8 cellular contexts compared by ENCODE assay signal in the genomic region with DNA sequence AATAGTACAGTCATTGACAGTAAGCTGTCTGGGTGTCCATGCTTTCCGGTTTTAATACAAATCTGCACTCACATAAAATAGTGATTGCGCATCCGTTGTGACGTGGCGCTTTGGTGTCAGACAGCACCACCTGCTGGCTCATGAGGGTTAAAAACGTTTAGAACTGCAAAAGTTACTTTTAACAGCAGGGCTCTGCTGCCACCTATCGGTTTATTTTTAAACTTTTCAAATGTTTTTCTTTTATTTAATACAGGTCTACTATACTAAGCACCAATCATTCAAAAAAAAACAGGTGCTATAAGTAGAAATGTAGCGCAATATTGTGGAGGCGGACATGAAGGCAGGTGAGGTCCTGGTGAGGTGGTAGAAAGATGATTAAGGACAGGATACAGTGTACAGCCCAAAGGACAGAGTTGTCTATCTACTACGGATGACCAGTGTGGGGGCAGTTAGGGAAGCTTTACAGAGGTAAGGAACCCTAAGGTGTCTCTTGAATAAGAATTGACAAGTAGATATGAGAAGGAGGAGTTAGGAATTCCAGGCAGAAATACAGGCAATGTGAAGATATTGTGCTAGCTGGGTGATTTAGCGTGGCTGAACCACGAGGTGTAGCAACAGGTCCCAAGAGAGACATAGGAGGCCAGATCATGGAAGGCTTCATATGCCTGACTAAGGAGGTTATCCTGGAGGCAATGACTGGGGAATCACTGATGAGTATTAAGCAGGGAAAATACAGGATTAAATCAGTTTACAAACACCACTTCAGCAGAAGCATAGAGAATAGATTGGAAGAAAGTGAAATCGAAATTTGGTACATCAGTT.
DNase-seq lines count a peak whose midpoint lies in the region; ATAC-seq and TF ChIP-seq lines count a peak whose summit lies in the region.

No MANE protein-coding gene starts in this region.

- no peaks in the 10 kb centered on the region for H3K27me3 ChIP-seq in mammary epithelial cell (ENCODE audit: insufficient read depth, low read length)

- H3K9me3 ChIP-seq in mammary epithelial cell (replicated peaks; ENCODE audit: insufficient read depth, low read length): no peaks in the 10 kb centered on the region

- CTCF ChIA-PET in mammary epithelial cell (lab: Charles Lee; ENCODE audit: low non-redundant PET): interaction anchor here (0.6 to 1.0 kb wide), 3 partner anchors 256 to 716 kb away, joined by 3 to 5 read pairs (median 3); no protein-coding TSS in a partner anchor

- H3K27ac ChIP-seq in 22Rv1 (no peak overlapping the region), mammary epithelial cell (ENCODE audit: insufficient read depth, low read depth, low read length) (no peak overlapping the region)

- no peak overlapping the region for H2AFZ ChIP-seq in mammary epithelial cell (ENCODE audit: low read depth, low read length)

- no peaks in the 10 kb centered on the region for H3K36me3 ChIP-seq in mammary epithelial cell (ENCODE audit: insufficient read depth, low read length)

- intact Hi-C loops in mammary epithelial cell (cut with micrococcal nuclease): loop anchor here (1.0 to 2.0 kb wide), 3 partner anchors 259 to 716 kb away; no protein-coding TSS in a partner anchor

- no peaks in the 10 kb centered on the region for H3K4me1 ChIP-seq in mammary epithelial cell (ENCODE audit: insufficient read depth, low read length)

- BruUV-seq in mammary epithelial cell (replicated peaks; lab: Mats Ljungman, UMichigan): no TSS peak

- in situ Hi-C loops in mammary epithelial cell (cut with MboI; ENCODE audit: low sequenced_read_pairs in 2 of 2): loop anchor here (5.0 to 10.0 kb wide), 4 partner anchors 255 to 715 kb away; no protein-coding TSS in a partner anchor

- peak; percentile 58 for ATAC-seq in GM18508 (IDR thresholded peaks at IDR 0.05; ENCODE audit: insufficient read depth, unreplicated experiment)
- peak; percentile 89 for ATAC-seq in HG03103 (IDR thresholded peaks at IDR 0.05; ENCODE audit: low read depth, unreplicated experiment)

- H3K9ac ChIP-seq in mammary epithelial cell (ENCODE audit: insufficient read depth, low read length): no peak overlapping the region

- peak; percentile 68 for DNase-seq in NCI-H2227 treated with DMSO at 0.1 percent for 48 hours (lab: John Stamatoyannopoulos, UW)
- peak; percentile 60 for DNase-seq in mammary epithelial cell
- peak; percentile 81 for DNase-seq in islet precursor cell
- DNase-seq in stimulated activated CD4-positive, alpha-beta T cell treated with anti-CD3 and anti-CD28 coated beads, Interleukin-1b, Interleukin-23, amount 100 ng/mL, for 24 hours (ENCODE audit: low read depth in 4 of 4, low spot score in 1 of 4): peak; percentile 49 to 69 (median 62)

- dilution Hi-C loops in mammary epithelial cell (cut with HindIII; ENCODE audit: low sequenced_read_pairs): loop anchor here (5.0 kb wide), 1 partner anchor 255 kb away; no protein-coding TSS in a partner anchor

- peak; percentile 100 for TF ChIP-seq CTCF in 22Rv1 (IDR thresholded peaks at IDR 0.05)
- TF ChIP-seq CTCF in WI38 (IDR thresholded peaks at IDR 0.05; ENCODE audit: low read depth, low read length): peak; percentile 81
- peak; percentile 93 for TF ChIP-seq CTCF in mammary epithelial cell (conservative IDR thresholded peaks at IDR 0.05 in 1 of 2, IDR thresholded peaks at IDR 0.05 in 1 of 2; ENCODE audit: extremely low read depth in 1 of 2, insufficient read depth in 1 of 2, low read depth in 1 of 2, low read length in 2 of 2)

- H3K4me3 ChIP-seq in WI38 (ENCODE audit: low read depth, low read length) (no peak overlapping the region), mammary epithelial cell (replicated peaks in 1 of 3; ENCODE audit: insufficient read depth in 1 of 3, low read depth in 2 of 3, low read length in 3 of 3) (no peak overlapping the region)

- H4K20me1 ChIP-seq in mammary epithelial cell (ENCODE audit: insufficient read depth, low read length): no peaks in the 10 kb centered on the region

- no peak overlapping the region for H3K4me2 ChIP-seq in mammary epithelial cell (ENCODE audit: insufficient read depth, low read depth, low read length)

- WGBS in mammary epithelial cell (ENCODE audit: low coverage, missing lambda C conversion rate): 23% methylated on average over 13 of the region's 13 CpGs

- H3K79me2 ChIP-seq in mammary epithelial cell (ENCODE audit: insufficient read depth, low read length): no peaks in the 10 kb centered on the region
